9 cellular contexts compared by ENCODE assay signal in genomic region chr19:21603431-21604153, GRCh38.
DNase-seq lines count a peak whose midpoint lies in the region; TF ChIP-seq lines count a peak whose summit lies in the region.
"Had no signal": no experiment of that assay in that cellular context is flagged by ENCODE, and none has a peak within 500 bp of the region (broad histone marks: within the 10 kb centered on the region; RNA-seq: fewer than 3 reads in every experiment).

No MANE protein-coding gene starts in this region.

- no peaks in the 10 kb centered on the region for H3K36me3 Mint-ChIP-seq in neural crest cell (ENCODE audit: low read depth)

- H3K4me3 ChIP-seq in BLaER1 treated with 17β-estradiol and CSF1 and Interleukin-3, amounts not matched to agents 10 nM and 100 nM: peak overlapping the region in 6 of 10 experiments; percentile 46 to 65 (median 62); a peak in 5 of 20 replicates
- no peak overlapping the region for H3K4me3 ChIP-seq in NT2/D1 (ENCODE audit: insufficient read length, low read depth)
- H3K4me3 ChIP-seq in duodenal mucosa (ENCODE audit: low read depth in 1 of 2, low read length in 2 of 2): peak overlapping the region; percentile 50 to 68
- no peak overlapping the region for H3K4me3 ChIP-seq in MG63

- peaks cover 10 to 24% (median 20%) of the 10 kb centered on the region in 10 experiments; a peak in 18 of 20 replicates for H3K4me1 ChIP-seq in BLaER1 treated with 17β-estradiol and CSF1 and Interleukin-3, amounts not matched to agents 10 nM and 100 nM
- H3K4me1 ChIP-seq in NT2/D1 (ENCODE audit: insufficient read depth, insufficient read length) (peaks cover 14% of the 10 kb centered on the region), duodenal mucosa (ENCODE audit: control insufficient read depth in 1 of 2, insufficient read depth in 2 of 2, low read length in 2 of 2) (peaks cover 12 to 19% of the 10 kb centered on the region in 2 donors)

- H3K27ac Mint-ChIP-seq in neural crest cell (ENCODE audit: unreplicated experiment): no peak overlapping the region

- no peaks in the 10 kb centered on the region for H3K27me3 ChIP-seq in BLaER1 treated with 17β-estradiol and CSF1 and Interleukin-3, amounts not matched to agents 10 nM and 100 nM
- H3K27me3 ChIP-seq in NT2/D1 (ENCODE audit: insufficient read depth, insufficient read length) (no peaks in the 10 kb centered on the region), duodenal mucosa (ENCODE audit: control insufficient read depth in 1 of 2, insufficient read depth in 2 of 2, low read length in 2 of 2) (no peaks in the 10 kb centered on the region), MG63 (no peaks in the 10 kb centered on the region)

- H3K9ac ChIP-seq in BLaER1 treated with 17β-estradiol and CSF1 and Interleukin-3, amounts not matched to agents 10 nM and 100 nM: peak overlapping the region in 10 of 11 experiments; percentile 76 to 86 (median 83); a peak in 14 of 22 replicates
- H3K9ac ChIP-seq in NT2/D1 (ENCODE audit: insufficient read length, low read depth) (peak overlapping the region; percentile 66), duodenal mucosa (ENCODE audit: low read depth in 1 of 2, low read length in 2 of 2) (no peak overlapping the region)

- TF ChIP-seq CTCF in neural crest cell (conservative IDR thresholded peaks at IDR 0.05): no peak

- peak overlapping the region; percentile 52 for H3K4me3 Mint-ChIP-seq in neural crest cell

- no peaks in the 10 kb centered on the region for H3K27me3 Mint-ChIP-seq in neural crest cell (ENCODE audit: low read depth)

- H3K4me2 ChIP-seq in BLaER1 treated with 17β-estradiol and CSF1 and Interleukin-3, amounts not matched to agents 10 nM and 100 nM: peak overlapping the region; percentile 77 to 99 (median 91)

- DNase-seq in NT2/D1 (ENCODE audit: low read depth, low spot score) (no peak), neural crest cell (ENCODE audit: low read depth, low spot score) (no peak), NCI-H1436 treated with DMSO at 0.1 percent for 48 hours (lab: John Stamatoyannopoulos, UW) (no peak), MG63 (no peak)
- no peak for DNase-seq in activated CD8-positive, alpha-beta memory T cell treated with anti-CD3 and anti-CD28 coated beads for 24 hours
- no peak for DNase-seq in activated effector memory CD4-positive, alpha-beta T cell treated with anti-CD3 and anti-CD28 coated beads, Interleukin-2, amount 50 U/mL, for 16 hours
- DNase-seq: activated CD4-positive, CD25-positive, alpha-beta regulatory T cell treated with anti-CD3 and anti-CD28 coated beads, Interleukin-2, amount 50 U/mL, for 72 hours had no signal

- no peaks in the 10 kb centered on the region for H4K20me1 ChIP-seq in BLaER1 treated with 17β-estradiol and CSF1 and Interleukin-3, amounts not matched to agents 10 nM and 100 nM

- H3K27ac ChIP-seq in BLaER1 treated with 17β-estradiol and CSF1 and Interleukin-3, amounts not matched to agents 10 nM and 100 nM: peak overlapping the region in 7 of 11 experiments; percentile 4 to 91 (median 85); a peak in 9 of 22 replicates
- no peak overlapping the region for H3K27ac ChIP-seq in duodenal mucosa (ENCODE audit: low read depth, low read length)

- peaks cover 0 to 6% (median 0%) of the 10 kb centered on the region in 11 experiments; a peak in 4 of 22 replicates for H3K9me3 ChIP-seq in BLaER1 treated with 17β-estradiol and CSF1 and Interleukin-3, amounts not matched to agents 10 nM and 100 nM (replicated peaks in 1 of 11)
- H3K9me3 ChIP-seq in NT2/D1 (ENCODE audit: insufficient read depth, low read length) (peaks cover 12% of the 10 kb centered on the region; the same call in 1 of the 2 replicates), duodenal mucosa (ENCODE audit: control insufficient read depth in 1 of 2, low read length in 2 of 2) (no peaks in the 10 kb centered on the region), MG63 (no peaks in the 10 kb centered on the region)

- H3K36me3 ChIP-seq in BLaER1 treated with 17β-estradiol and CSF1 and Interleukin-3, amounts not matched to agents 10 nM and 100 nM: no peaks in the 10 kb centered on the region
- H3K36me3 ChIP-seq in NT2/D1 (ENCODE audit: insufficient read depth, insufficient read length, low read length) (no peaks in the 10 kb centered on the region), duodenal mucosa (ENCODE audit: control insufficient read depth in 1 of 2, insufficient read depth in 2 of 2, low read length in 2 of 2) (no peaks in the 10 kb centered on the region), MG63 (no peaks in the 10 kb centered on the region)

- H3K4me1 Mint-ChIP-seq in neural crest cell: peaks cover 33% of the 10 kb centered on the region

- no peaks in the 10 kb centered on the region for H3K9me3 Mint-ChIP-seq in neural crest cell

Comparison
In these comparisons a context has a peak if more than half of its experiments do, and no peak if none do; other contexts are left out.
1. H3K4me3 ChIP-seq: peak in BLaER1 treated with 17β-estradiol and CSF1 and Interleukin-3, amounts not matched to agents 10 nM and 100 nM (6 of 10) and duodenal mucosa (2 of 2); none in NT2/D1 (single experiment) and MG63 (single experiment).
2. H3K9ac ChIP-seq: peak in BLaER1 treated with 17β-estradiol and CSF1 and Interleukin-3, amounts not matched to agents 10 nM and 100 nM (10 of 11) and NT2/D1 (single experiment); none in duodenal mucosa (0 of 2).